ENCODE assay signal across 19 cellular contexts in genomic region chr3:169591159-169591951, GRCh38.
DNase-seq lines count a peak whose midpoint lies in the region; ATAC-seq and TF ChIP-seq lines count a peak whose summit lies in the region.
"Had no signal": no experiment of that assay in that cellular context is flagged by ENCODE, and none has a peak within 500 bp of the region (broad histone marks: within the 10 kb centered on the region; RNA-seq: fewer than 3 reads in every experiment).

No MANE protein-coding gene starts in this region.

- H3F3A ChIP-seq in PC-3 (ENCODE audit: low read length, unreplicated experiment), result no peaks in the 10 kb centered on the region

- no peaks in the 10 kb centered on the region for H3K9me3 ChIP-seq in PC-3 (ENCODE audit: low read length)
- H3K9me3 ChIP-seq in mesodermal cell (ENCODE audit: control insufficient read depth, low read length), result no peaks in the 10 kb centered on the region
- H3K9me3 ChIP-seq: gastroesophageal sphincter had no signal

- H3K4me3 ChIP-seq in PC-3 (ENCODE audit: low read length), result no peak overlapping the region
- H3K4me3 ChIP-seq in mesodermal cell (ENCODE audit: extremely low read depth, insufficient read depth, low read length, poor library complexity, severe bottlenecking), result no peak overlapping the region
- H3K4me3 ChIP-seq: gastroesophageal sphincter had no signal

- intact Hi-C loops in PC-3 (cut with micrococcal nuclease), result no loop called here

- H3K36me3 ChIP-seq in PC-3 (ENCODE audit: low read depth, low read length) (no peaks in the 10 kb centered on the region), mesodermal cell (ENCODE audit: control insufficient read depth, insufficient read depth, low read length) (no peaks in the 10 kb centered on the region)
- H3K36me3 ChIP-seq: gastroesophageal sphincter had no signal

- H3K4me3 Mint-ChIP-seq in naive thymus-derived CD8-positive, alpha-beta T cell, result no peak overlapping the region
- H3K4me3 Mint-ChIP-seq: activated CD4-positive, alpha-beta T cell treated with anti-CD3 and anti-CD28 coated beads, Interleukin-2, amount 10 ng/mL, durations not matched to agents 7 days and 5 days; activated naive CD8-positive, alpha-beta T cell treated with anti-CD3 and anti-CD28 coated beads for 36 hours; mesothelial cell of epicardium; stimulated activated naive CD8-positive, alpha-beta T cell treated with anti-CD3 and anti-CD28 coated beads, Interleukin-15, Interleukin-2, amounts not matched to agents 100 ng/mL and 50 ng/mL, for 24 hours had no signal

- WGBS in mesodermal cell (ENCODE audit: insufficient coverage in 2 of 2), 2 experiments, result 80 to 92% methylated on average over 2 to 5 of the region's 8 CpGs

- H3K36me3 Mint-ChIP-seq in naive thymus-derived CD8-positive, alpha-beta T cell, result no peaks in the 10 kb centered on the region
- H3K36me3 Mint-ChIP-seq: activated naive CD8-positive, alpha-beta T cell treated with anti-CD3 and anti-CD28 coated beads for 36 hours; mesothelial cell of epicardium had no signal

- H3K4me2 ChIP-seq in PC-3 (ENCODE audit: low read length), result peak overlapping the region; percentile 9

- no peak overlapping the region for H2AFZ ChIP-seq in PC-3 (ENCODE audit: low read length)

- no TSS peak for BruUV-seq in PC-3 (replicated peaks; lab: Mats Ljungman, UMichigan)

- H3K9ac ChIP-seq in PC-3 (ENCODE audit: low read length), result no peak overlapping the region

- H3K27ac Mint-ChIP-seq in naive thymus-derived CD8-positive, alpha-beta T cell, result no peak overlapping the region
- H3K27ac Mint-ChIP-seq: activated CD4-positive, alpha-beta T cell treated with anti-CD3 and anti-CD28 coated beads, Interleukin-2, amount 10 ng/mL, durations not matched to agents 7 days and 5 days; activated naive CD8-positive, alpha-beta T cell treated with anti-CD3 and anti-CD28 coated beads for 36 hours; mesothelial cell of epicardium had no signal

- POLR2A ChIA-PET in PC-3 (lab: Charles Lee; ENCODE audit: unreplicated experiment), result no interaction called here
- POLR2A ChIA-PET in naive thymus-derived CD8-positive, alpha-beta T cell (lab: Charles Lee), result no interaction called here

- ATAC-seq in GM19035 (IDR thresholded peaks at IDR 0.05; ENCODE audit: unreplicated experiment), result peak; percentile 73
- ATAC-seq in GM21723 (IDR thresholded peaks at IDR 0.05; ENCODE audit: unreplicated experiment), result peak; percentile 46
- peak; percentile 45 for ATAC-seq in PC-3
- no peak for ATAC-seq in naive thymus-derived CD8-positive, alpha-beta T cell
- ATAC-seq in GM21737 (IDR thresholded peaks at IDR 0.05; ENCODE audit: unreplicated experiment), result no peak

- H3K4me1 ChIP-seq in PC-3 (ENCODE audit: insufficient read depth, low read length), result peaks cover 15% of the 10 kb centered on the region
- H3K4me1 ChIP-seq in mesodermal cell (ENCODE audit: control insufficient read depth, insufficient read depth, low read length, poor library complexity, severe bottlenecking), result peaks cover 7% of the 10 kb centered on the region

- no peaks in the 10 kb centered on the region for H3K27me3 ChIP-seq in PC-3 (ENCODE audit: low read length)
- H3K27me3 ChIP-seq: gastroesophageal sphincter had no signal

- H3K27me3 Mint-ChIP-seq in naive thymus-derived CD8-positive, alpha-beta T cell, result peaks cover 3 to 11% (median 9%) of the 10 kb centered on the region in 5 donors

- H3K79me2 ChIP-seq in PC-3 (ENCODE audit: low read length), result no peaks in the 10 kb centered on the region

- H3K4me1 Mint-ChIP-seq in naive thymus-derived CD8-positive, alpha-beta T cell, result no peaks in the 10 kb centered on the region
- H3K4me1 Mint-ChIP-seq: activated naive CD8-positive, alpha-beta T cell treated with anti-CD3 and anti-CD28 coated beads for 36 hours had no signal

- no peak for TF ChIP-seq CTCF in PC-3 (conservative IDR thresholded peaks at IDR 0.05; ENCODE audit: low read depth, low read length)

- no peaks in the 10 kb centered on the region for H3K9me2 ChIP-seq in PC-3 (replicated peaks; ENCODE audit: low read length)

- CTCF ChIA-PET in PC-3 (lab: Charles Lee), result no interaction called here

- no peaks in the 10 kb centered on the region for H4K20me1 ChIP-seq in PC-3 (ENCODE audit: low read length)

- H3K9me3 Mint-ChIP-seq in naive thymus-derived CD8-positive, alpha-beta T cell, result peaks cover 0 to 1% (median 0%) of the 10 kb centered on the region in 9 donors
- H3K9me3 Mint-ChIP-seq: activated CD4-positive, alpha-beta T cell treated with anti-CD3 and anti-CD28 coated beads, Interleukin-2, amount 10 ng/mL, durations not matched to agents 7 days and 5 days; activated naive CD8-positive, alpha-beta T cell treated with anti-CD3 and anti-CD28 coated beads for 36 hours; mesothelial cell of epicardium; stimulated activated naive CD8-positive, alpha-beta T cell treated with anti-CD3 and anti-CD28 coated beads, Interleukin-15, Interleukin-2, amounts not matched to agents 100 ng/mL and 50 ng/mL, for 24 hours had no signal

- H3K27ac ChIP-seq in PC-3 (ENCODE audit: low read length), result no peak overlapping the region
- peak overlapping the region; percentile 70 for H3K27ac ChIP-seq in mesodermal cell (ENCODE audit: low read depth, low read length, severe bottlenecking)
- H3K27ac ChIP-seq: gastroesophageal sphincter had no signal

- DNase-seq in PC-3 (no peak), Kasumi-1 (lab: John Stamatoyannopoulos, UW) (no peak)
- DNase-seq in naive thymus-derived CD8-positive, alpha-beta T cell, result no peak
- no peak for DNase-seq in effector CD8-positive, alpha-beta T cell (lab: John Stamatoyannopoulos, UW)
- DNase-seq: activated CD4-positive, alpha-beta T cell treated with anti-CD3 and anti-CD28 coated beads, Interleukin-2, amount 10 ng/mL, durations not matched to agents 7 days and 5 days; activated naive CD8-positive, alpha-beta T cell treated with anti-CD3 and anti-CD28 coated beads for 36 hours; activated T-cell treated with anti-CD3 and anti-CD28 coated beads, Interleukin-2, amount 50 U/mL, for 48 hours; Calu3; central memory CD4-positive, alpha-beta T cell; GF-D8; MV-4-11; occipital lobe had no signal

Comparison
In these comparisons a context has a peak if more than half of its experiments do, and no peak if none do; other contexts are left out.
1. ATAC-seq: peak in GM19035 (single experiment), GM21723 (single experiment) and PC-3 (single experiment); none in naive thymus-derived CD8-positive, alpha-beta T cell (0 of 2) and GM21737 (single experiment).